9 cellular contexts compared by ENCODE assay signal in the genomic region with DNA sequence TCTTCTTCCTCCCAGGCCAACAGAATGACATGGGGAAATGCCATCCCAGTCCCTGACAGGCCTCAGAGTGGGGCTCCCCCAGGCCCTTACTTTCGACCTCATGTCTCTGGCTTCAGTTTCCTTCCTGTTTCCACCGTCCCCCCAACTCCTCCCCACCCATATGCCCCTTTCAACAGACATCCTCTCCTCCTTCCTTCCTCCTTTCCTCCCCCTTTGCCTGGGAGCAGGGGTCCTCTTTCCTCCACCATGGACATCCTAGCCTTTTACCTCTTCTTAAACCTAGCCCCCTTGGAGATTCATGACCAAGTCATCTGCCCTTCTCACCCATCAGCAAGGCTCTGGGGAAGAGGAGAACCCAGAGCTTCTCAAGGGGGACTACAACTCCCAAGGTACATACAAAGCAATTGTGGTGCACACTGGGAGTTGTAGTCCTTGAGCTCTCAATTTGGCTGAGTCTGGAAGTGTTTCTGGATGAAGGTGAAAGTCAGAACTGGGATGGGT. TPM values are rescaled to one million over a fixed set of nuclear protein-coding genes. Genes with fewer than 3 reads are reported as not detected.
DNase-seq lines count a peak whose midpoint lies in the region; ATAC-seq, FAIRE-seq and TF ChIP-seq lines count a peak whose summit lies in the region.
"Had no signal": no experiment of that assay in that cellular context is flagged by ENCODE, and none has a peak within 500 bp of the region (broad histone marks: within the 10 kb centered on the region; RNA-seq: fewer than 3 reads in every experiment).

No MANE protein-coding gene starts in this region.

- CTCF ChIA-PET in T-cell (lab: Charles Lee) = interaction anchor here (0.5 to 1.1 kb wide), 7 partner anchors 9 to 451 kb away, joined by 3 to 10 read pairs (median 6); no protein-coding TSS in a partner anchor

- no peaks in the 10 kb centered on the region for H3K36me3 ChIP-seq in effector memory CD4-positive, alpha-beta T cell (ENCODE audit: control insufficient read depth, insufficient read depth, low read length)
- H3K36me3 ChIP-seq in pancreas = no peaks in the 10 kb centered on the region

- peaks cover 1% of the 10 kb centered on the region for H3K36me3 Mint-ChIP-seq in activated T-cell treated with anti-CD3 and anti-CD28 coated beads, Interleukin-2, amount 50 U/mL, for 4 hours (ENCODE audit: insufficient read depth)
- H3K36me3 Mint-ChIP-seq in T-cell = no peaks in the 10 kb centered on the region

- POLR2A ChIA-PET in T-cell (lab: Charles Lee) = interaction anchor here in 1 of 2 donors (0.6 kb wide), 1 partner anchor 799 kb away, joined by 3 read pairs; no protein-coding TSS in a partner anchor

- intact Hi-C loops in pancreas (cut with DNase I) = no loop called here

- H3K4me1 ChIP-seq in effector memory CD4-positive, alpha-beta T cell (ENCODE audit: control insufficient read depth, insufficient read depth, low read length, poor library complexity, severe bottlenecking) = peaks cover 75% of the 10 kb centered on the region
- peaks cover 25 to 52% (median 34%) of the 10 kb centered on the region in 3 donors for H3K4me1 ChIP-seq in pancreas

- WGBS in pancreas, 2 donors = 42 to 51% methylated on average over 2 of the region's 2 CpGs

- H3K9me3 ChIP-seq in effector memory CD4-positive, alpha-beta T cell (ENCODE audit: control insufficient read depth, low read length) = no peaks in the 10 kb centered on the region
- H3K9me3 ChIP-seq in pancreas = no peaks in the 10 kb centered on the region
- H3K9me3 ChIP-seq: mucosa of descending colon had no signal

- peak overlapping the region; percentile 77 for H3K27ac ChIP-seq in effector memory CD4-positive, alpha-beta T cell (ENCODE audit: insufficient read depth, low read length, poor library complexity, severe bottlenecking)
- H3K27ac ChIP-seq in pancreas = peak overlapping the region in 3 of 4 donors; percentile 87 to 98 (median 97)

- H3K4me1 Mint-ChIP-seq in activated T-cell treated with anti-CD3 and anti-CD28 coated beads, Interleukin-2, amount 50 U/mL, for 4 hours (ENCODE audit: low read depth) = peaks cover 58% of the 10 kb centered on the region
- H3K4me1 Mint-ChIP-seq in T-cell = peaks cover 64 to 73% (median 68%) of the 10 kb centered on the region in 3 donors

- no peaks in the 10 kb centered on the region for H3K27me3 Mint-ChIP-seq in activated T-cell treated with anti-CD3 and anti-CD28 coated beads, Interleukin-2, amount 50 U/mL, for 4 hours (ENCODE audit: low read depth)
- no peaks in the 10 kb centered on the region for H3K27me3 Mint-ChIP-seq in T-cell

- peak overlapping the region; percentile 94 to 97 for H3K27ac Mint-ChIP-seq in T-cell

- no peak for DNase-seq in activated T-cell treated with anti-CD3 and anti-CD28 coated beads, Interleukin-2, amount 50 U/mL, for 4 hours
- DNase-seq in activated T-cell treated with anti-CD3 and anti-CD28 coated beads for 4 hours (no peak), T-cell (peak in 5 of 34 experiments; percentile 40 to 58 (median 45)), pancreas (no peak), DMS79 (lab: John Stamatoyannopoulos, UW) (no peak), GM20000 (ENCODE audit: low spot score) (no peak)
- no peak for DNase-seq in effector memory CD4-positive, alpha-beta T cell
- DNase-seq in stimulated activated CD4-positive, alpha-beta T cell treated with anti-CD3 and anti-CD28 coated beads, Interleukin-12 subunit alpha, Interleukin-12 subunit beta, amount 100 ng/mL, for 4 hours = no peak

- no peaks in the 10 kb centered on the region for H3K9me3 Mint-ChIP-seq in activated T-cell treated with anti-CD3 and anti-CD28 coated beads, Interleukin-2, amount 50 U/mL, for 4 hours
- H3K9me3 Mint-ChIP-seq in T-cell = no peaks in the 10 kb centered on the region

- H3K4me3 Mint-ChIP-seq in activated T-cell treated with anti-CD3 and anti-CD28 coated beads, Interleukin-2, amount 50 U/mL, for 4 hours = peak overlapping the region; percentile 51
- H3K4me3 Mint-ChIP-seq in T-cell = peak overlapping the region; percentile 17 to 89 (median 35)

- no peak overlapping the region for H3K4me3 ChIP-seq in effector memory CD4-positive, alpha-beta T cell (ENCODE audit: insufficient read depth, low read depth, low read length, poor library complexity, severe bottlenecking)
- H3K4me3 ChIP-seq in pancreas = no peak overlapping the region
- H3K4me3 ChIP-seq: mucosa of descending colon had no signal

- no peak for TF ChIP-seq CTCF in pancreas (IDR thresholded peaks at IDR 0.05)
- no peak for TF ChIP-seq CTCF in GM20000 (IDR thresholded peaks at IDR 0.05; ENCODE audit: extremely low read depth, missing control alignments)

- no peak for FAIRE-seq in pancreas (lab: Jason Lieb, UNC)

- peak; percentile 44 to 45 for ATAC-seq in activated T-cell treated with anti-CD3 and anti-CD28 coated beads, Interleukin-2, amount 50 U/mL, for 4 hours
- peak; percentile 18 to 53 (median 24) for ATAC-seq in T-cell (replicated peaks in 1 of 4)
- no peak for ATAC-seq in pancreas

- H3K27me3 ChIP-seq in effector memory CD4-positive, alpha-beta T cell (replicated peaks; ENCODE audit: control insufficient read depth, insufficient read depth, low read length, poor library complexity, severe bottlenecking) = no peaks in the 10 kb centered on the region
- no peaks in the 10 kb centered on the region for H3K27me3 ChIP-seq in pancreas

RNA-seq across cellular contexts. Expression of gene ZBTB7B, which starts 4.0 kb away (rescaled TPM):
- 10 to 100 TPM; 40.6 to 76.0 (median 52.2) TPM for total RNA-seq in activated T-cell treated with anti-CD3 and anti-CD28 coated beads, Interleukin-2, amount 50 U/mL, for 4 hours
- 10 to 100 TPM; 39.6 to 68.4 (median 51.7) TPM for total RNA-seq in T-cell
- total RNA-seq in pancreas = 10 to 100 TPM; 24.5 to 38.4 (median 37.2) TPM
- polyA plus RNA-seq in pancreas = 10 to 100 TPM; 19.8 to 31.8 TPM

RNA-seq across cellular contexts. Expression of gene LENEP, which starts 13.3 kb away (rescaled TPM):
- total RNA-seq in activated T-cell treated with anti-CD3 and anti-CD28 coated beads, Interleukin-2, amount 50 U/mL, for 4 hours = under 1 TPM in 2 of 3 donors, not detected in 1; 0.40 to 0.50 TPM
- total RNA-seq in T-cell (1 to 10 TPM in 3 of 5 donors, not detected in 2; 1.3 to 3.0 (median 1.6) TPM), pancreas (under 1 TPM in 1 of 6 donors, not detected in 5; 0.29 TPM)
- not detected for polyA plus RNA-seq in pancreas

RNA-seq across cellular contexts. Expression of gene FLAD1, which starts 23.5 kb away (rescaled TPM):
- total RNA-seq in activated T-cell treated with anti-CD3 and anti-CD28 coated beads, Interleukin-2, amount 50 U/mL, for 4 hours = 100 to 1,000 TPM; 108 to 109 (median 108) TPM
- total RNA-seq in T-cell (10 to 100 TPM; 32.8 to 64.3 (median 53.4) TPM), pancreas (10 to 100 TPM in 4 of 6 donors, 1 to 10 TPM in 2; 8.3 to 14.1 (median 11.9) TPM)
- polyA plus RNA-seq in pancreas = 10 to 100 TPM; 22.6 to 28.6 TPM

RNA-seq across cellular contexts. Expression of gene DCST2, which starts 26.9 kb away (rescaled TPM):
- total RNA-seq in activated T-cell treated with anti-CD3 and anti-CD28 coated beads, Interleukin-2, amount 50 U/mL, for 4 hours = under 1 TPM in 1 of 3 donors, not detected in 2; 0.08 TPM
- total RNA-seq in T-cell = 1 to 10 TPM; 1.1 to 2.6 (median 1.6) TPM
- under 1 TPM; 0.12 to 0.94 (median 0.22) TPM for total RNA-seq in pancreas
- polyA plus RNA-seq in pancreas = 1 to 10 TPM; 3.9 to 5.1 TPM

RNA-seq across cellular contexts. Expression of gene DCST1, which starts 27.0 kb away (rescaled TPM):
- not detected for total RNA-seq in activated T-cell treated with anti-CD3 and anti-CD28 coated beads, Interleukin-2, amount 50 U/mL, for 4 hours
- total RNA-seq in T-cell (under 1 TPM in 3 of 5 donors, not detected in 2; 0.30 to 0.58 (median 0.54) TPM), pancreas (under 1 TPM in 1 of 6 donors, not detected in 5; 0.14 TPM)
- not detected for polyA plus RNA-seq in pancreas

Comparison
In these comparisons a context has a peak if more than half of its experiments do, and no peak if none do; other contexts are left out.
1. ATAC-seq: peak in activated T-cell treated with anti-CD3 and anti-CD28 coated beads, Interleukin-2, amount 50 U/mL, for 4 hours (2 of 2) and T-cell (4 of 4); none in pancreas (0 of 4).